Comparison of ENCODE assay signal across 29 cellular contexts in genomic region chr11:130416906-130417305, GRCh38. TPM values are rescaled to one million over a fixed set of nuclear protein-coding genes. Genes with fewer than 3 reads are reported as not detected.
"Had no signal": no experiment of that assay in that cellular context is flagged by ENCODE, and none has a peak within 500 bp of the region (broad histone marks: within the 10 kb centered on the region; RNA-seq: fewer than 3 reads in every experiment).

No MANE protein-coding gene starts in this region.

- H3K27ac ChIP-seq: colonic mucosa, epithelial cell of prostate, esophagus squamous epithelium, gastrocnemius medialis, heart right ventricle, left lung, lower lobe of right lung had no signal

- ATAC-seq: effector memory CD8-positive, alpha-beta T cell; esophagus mucosa; gastrocnemius medialis; left cardiac atrium; left lung; left ventricle myocardium superior; lower lobe of right lung; mucosa of descending colon had no signal

- H3K36me3 ChIP-seq: colonic mucosa, esophagus squamous epithelium, gastrocnemius medialis, heart right ventricle, left lung, lower lobe of right lung had no signal

- H3K27ac Mint-ChIP-seq: dendritic cell treated with granulocyte-macrophage colony-stimulating factor and Interleukin-4, amounts not matched to agents 40 ng/mL and 50 ng/mL, for 4 days; effector memory CD8-positive, alpha-beta T cell; endodermal cell; mesothelial cell of epicardium had no signal

- H3K4me1 ChIP-seq: colonic mucosa had no signal

- H3K36me3 Mint-ChIP-seq: mesothelial cell of epicardium had no signal

- H3K27me3 ChIP-seq: colonic mucosa had no signal

- H3K9me3 ChIP-seq: colonic mucosa, esophagus squamous epithelium, gastrocnemius medialis, heart right ventricle, left lung, lower lobe of right lung, mucosa of descending colon had no signal

- H3K4me3 ChIP-seq: colonic mucosa, esophagus squamous epithelium, gastrocnemius medialis, heart right ventricle, left lung, lower lobe of right lung, mucosa of descending colon had no signal

- H3K4me3 Mint-ChIP-seq: dendritic cell treated with granulocyte-macrophage colony-stimulating factor and Interleukin-4, amounts not matched to agents 40 ng/mL and 50 ng/mL, for 4 days; effector memory CD8-positive, alpha-beta T cell; endodermal cell; mesothelial cell of epicardium had no signal

- H3K9me3 Mint-ChIP-seq: dendritic cell treated with granulocyte-macrophage colony-stimulating factor and Interleukin-4, amounts not matched to agents 40 ng/mL and 50 ng/mL, for 4 days; effector memory CD8-positive, alpha-beta T cell; endodermal cell; mesothelial cell of epicardium had no signal

- DNase-seq: colonic mucosa; cortex of kidney; effector CD8-positive, alpha-beta T cell; effector memory CD8-positive, alpha-beta T cell; endodermal cell; erythroblast; esophagus squamous epithelium; foreskin fibroblast; foreskin melanocyte; gastrocnemius medialis; glutamatergic neuron; head of caudate nucleus; heart right ventricle; hippocampal formation; left cardiac atrium; left lung; left ventricle myocardium superior; lower lobe of right lung; mesenchymal stem cell; mucosa of descending colon had no signal

RNA-seq across cellular contexts. Expression of gene ADAMTS8, which starts 11.5 kb away (rescaled TPM):
- total RNA-seq: dermis microvascular lymphatic vessel endothelial cell, glomerular endothelial cell, kidney epithelial cell, lung microvascular endothelial cell had no signal
- polyA plus RNA-seq: keratinocyte had no signal
